8 cellular contexts compared by ENCODE assay signal in the genomic region with DNA sequence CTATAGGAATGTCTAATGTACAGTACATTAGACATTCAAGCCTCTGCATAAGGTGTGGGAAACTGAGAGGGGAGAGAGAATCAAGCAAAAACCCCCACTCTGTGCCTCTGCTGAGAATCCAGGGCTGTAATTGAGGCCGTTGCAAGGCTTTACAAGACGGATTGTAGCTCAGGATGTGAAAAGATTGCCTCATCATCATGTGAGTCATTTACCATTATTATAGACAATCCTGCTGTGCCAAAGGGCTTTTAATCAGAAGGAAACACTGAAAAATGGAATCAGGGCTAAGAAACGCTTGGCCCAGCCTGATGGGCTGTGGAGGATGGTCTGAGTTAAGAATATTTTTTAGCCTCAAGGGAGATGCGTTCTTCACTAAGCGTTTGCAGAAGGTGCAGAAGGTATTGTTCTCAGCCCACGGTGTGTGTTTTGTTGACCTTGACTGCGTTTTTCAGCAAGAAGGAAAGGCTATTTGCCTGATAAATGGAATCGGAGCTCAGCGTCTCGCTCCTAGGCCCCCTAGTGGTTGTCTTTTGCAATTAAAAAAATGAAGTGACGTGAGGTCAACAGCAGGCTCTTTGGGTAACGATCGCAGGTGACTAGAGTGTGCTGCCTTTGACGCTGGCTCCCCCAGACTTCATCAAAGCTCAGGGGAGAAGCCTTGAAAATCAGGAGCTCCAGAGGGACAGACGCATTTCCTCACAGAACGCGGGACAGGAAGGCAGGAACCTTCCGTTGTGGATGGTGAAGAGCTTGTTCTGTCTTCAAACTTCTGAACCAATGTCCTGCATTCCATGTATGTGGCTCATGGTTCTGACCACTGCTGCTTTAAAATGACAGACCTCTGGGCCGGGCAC. TPM values are rescaled to one million over a fixed set of nuclear protein-coding genes. Genes with fewer than 3 reads are reported as not detected.
DNase-seq lines count a peak whose midpoint lies in the region; ATAC-seq and TF ChIP-seq lines count a peak whose summit lies in the region.

No MANE protein-coding gene starts in this region.

- no peaks in the 10 kb centered on the region for H3K36me3 ChIP-seq in WERI-Rb-1

- TF ChIP-seq CTCF in WERI-Rb-1 (IDR thresholded peaks at IDR 0.05; ENCODE audit: low read depth, low read length) = peak; percentile 73

- peak overlapping the region; percentile 22 for H3K4me3 ChIP-seq in WERI-Rb-1 (ENCODE audit: low read depth, low read length)

- peak; percentile 44 for ATAC-seq in GM18505 (IDR thresholded peaks at IDR 0.05; ENCODE audit: unreplicated experiment)
- peak; percentile 56 for ATAC-seq in HG03159 (IDR thresholded peaks at IDR 0.05; ENCODE audit: unreplicated experiment)
- ATAC-seq in GM19324 (IDR thresholded peaks at IDR 0.05; ENCODE audit: low FRiP score, unreplicated experiment) = no peak

- no peak for TF ChIP-seq POLR2A in GM18505 (IDR thresholded peaks at IDR 0.05; ENCODE audit: borderline replicate concordance, extremely low read depth, insufficient read depth, insufficient read length)

- DNase-seq in WERI-Rb-1 = peak; percentile 75
- DNase-seq in dermis blood vessel endothelial cell = peak; percentile 96
- DNase-seq in lung microvascular endothelial cell (ENCODE audit: low read depth in 2 of 2) = peak; percentile 89 to 95
- DNase-seq in stimulated activated CD8-positive, alpha-beta memory T cell treated with anti-CD3 and anti-CD28 coated beads, Interleukin-4, amount 100 ng/mL, for 24 hours (ENCODE audit: low read depth) = peak; percentile 34
- no peak for DNase-seq in DMS79 treated with DMSO at 0.1 percent for 48 hours (lab: John Stamatoyannopoulos, UW)

- H3K27ac ChIP-seq in WERI-Rb-1 = peak overlapping the region; percentile 87

- H3K9me3 ChIP-seq in WERI-Rb-1 (ENCODE audit: severe bottlenecking) = no peaks in the 10 kb centered on the region

- no peaks in the 10 kb centered on the region for H3K27me3 ChIP-seq in WERI-Rb-1 (ENCODE audit: insufficient read depth, low read depth, severe bottlenecking)

RNA-seq across cellular contexts. Expression of gene CHRNA9, which starts 18.1 kb away (rescaled TPM):
- total RNA-seq in dermis blood vessel endothelial cell (not detected in 2 replicates), lung microvascular endothelial cell (not detected in 2 replicates)
